In the genomic region with DNA sequence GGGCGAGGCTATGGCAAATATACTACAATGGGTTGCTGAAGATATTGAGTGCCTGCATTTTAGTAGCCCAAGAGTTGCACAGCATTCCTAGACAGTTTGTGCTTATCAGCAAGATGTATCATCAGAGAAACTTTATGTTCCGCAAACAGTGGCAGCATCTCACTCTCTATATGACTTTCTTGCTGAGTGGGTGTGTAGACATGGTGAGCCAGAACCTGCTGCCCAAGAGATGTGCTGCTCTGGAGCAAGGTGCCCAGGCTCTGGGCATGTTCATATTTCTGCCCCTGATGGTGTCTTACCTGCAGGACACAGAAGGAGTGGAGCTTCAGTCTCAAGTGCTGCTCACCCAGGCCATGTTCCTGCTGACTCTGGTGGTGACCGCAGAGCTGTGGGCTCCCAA, we compare ENCODE assay signal across 1 cellular context.
TF ChIP-seq lines count a peak whose summit lies in the region.

No MANE protein-coding gene starts in this region.

TF ChIP-seq in GM12878, 131 proteins besides CTCF, POLR2A, EP300 and RAD21:
- TF ChIP-seq IRF4 (IDR thresholded peaks at IDR 0.05; ENCODE audit: low read depth, low read length) = peak; percentile 39; the same call in 1 of the 2 replicates
- TF ChIP-seq, protein P1, sequence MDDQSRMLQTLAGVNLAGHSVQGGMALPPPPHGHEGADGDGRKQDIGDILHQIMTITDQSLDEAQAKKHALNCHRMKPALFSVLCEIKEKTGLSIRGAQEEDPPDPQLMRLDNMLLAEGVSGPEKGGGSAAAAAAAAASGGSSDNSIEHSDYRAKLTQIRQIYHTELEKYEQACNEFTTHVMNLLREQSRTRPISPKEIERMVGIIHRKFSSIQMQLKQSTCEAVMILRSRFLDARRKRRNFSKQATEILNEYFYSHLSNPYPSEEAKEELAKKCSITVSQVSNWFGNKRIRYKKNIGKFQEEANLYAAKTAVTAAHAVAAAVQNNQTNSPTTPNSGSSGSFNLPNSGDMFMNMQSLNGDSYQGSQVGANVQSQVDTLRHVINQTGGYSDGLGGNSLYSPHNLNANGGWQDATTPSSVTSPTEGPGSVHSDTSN (IDR thresholded peaks at IDR 0.05; ENCODE audit: insufficient replicate concordance, low read depth, low read length) = no peak
- no peak for TF ChIP-seq BMI1 (IDR thresholded peaks at IDR 0.05; ENCODE audit: borderline replicate concordance)
- peak; percentile 8; the same call in 1 of the 2 replicates for TF ChIP-seq CREM (IDR thresholded peaks at IDR 0.05; ENCODE audit: low read depth)
- TF ChIP-seq NFIC (IDR thresholded peaks at IDR 0.05; ENCODE audit: low read depth, low read length) = 0 out of 2 replicates have a peak, but pooled peaks have one; percentile 9
- TF ChIP-seq ETV6 (conservative IDR thresholded peaks at IDR 0.05 in 1 of 2, IDR thresholded peaks at IDR 0.05 in 1 of 2; ENCODE audit: borderline replicate concordance in 1 of 2, low read depth in 1 of 2) = 0 out of 4 replicates have a peak, but pooled peaks of 1 of the 2 experiments have one; percentile 6
- 0 out of 2 replicates have a peak, but pooled peaks have one; percentile 38 for TF ChIP-seq BCL11A (IDR thresholded peaks at IDR 0.05; ENCODE audit: low read depth, low read length)
- TF ChIP-seq MLLT1 (IDR thresholded peaks at IDR 0.05) = no peak
- TF ChIP-seq EGR1 (IDR thresholded peaks at IDR 0.05; ENCODE audit: borderline replicate concordance in 1 of 2, low read depth in 2 of 2, low read length in 2 of 2) = peak in 1 of 2 experiments; percentile 59; a peak in 1 of 3 replicates
- peak; percentile 78 for TF ChIP-seq JUNB (IDR thresholded peaks at IDR 0.05)
